1 cellular context compared by ENCODE assay signal in the genomic region with DNA sequence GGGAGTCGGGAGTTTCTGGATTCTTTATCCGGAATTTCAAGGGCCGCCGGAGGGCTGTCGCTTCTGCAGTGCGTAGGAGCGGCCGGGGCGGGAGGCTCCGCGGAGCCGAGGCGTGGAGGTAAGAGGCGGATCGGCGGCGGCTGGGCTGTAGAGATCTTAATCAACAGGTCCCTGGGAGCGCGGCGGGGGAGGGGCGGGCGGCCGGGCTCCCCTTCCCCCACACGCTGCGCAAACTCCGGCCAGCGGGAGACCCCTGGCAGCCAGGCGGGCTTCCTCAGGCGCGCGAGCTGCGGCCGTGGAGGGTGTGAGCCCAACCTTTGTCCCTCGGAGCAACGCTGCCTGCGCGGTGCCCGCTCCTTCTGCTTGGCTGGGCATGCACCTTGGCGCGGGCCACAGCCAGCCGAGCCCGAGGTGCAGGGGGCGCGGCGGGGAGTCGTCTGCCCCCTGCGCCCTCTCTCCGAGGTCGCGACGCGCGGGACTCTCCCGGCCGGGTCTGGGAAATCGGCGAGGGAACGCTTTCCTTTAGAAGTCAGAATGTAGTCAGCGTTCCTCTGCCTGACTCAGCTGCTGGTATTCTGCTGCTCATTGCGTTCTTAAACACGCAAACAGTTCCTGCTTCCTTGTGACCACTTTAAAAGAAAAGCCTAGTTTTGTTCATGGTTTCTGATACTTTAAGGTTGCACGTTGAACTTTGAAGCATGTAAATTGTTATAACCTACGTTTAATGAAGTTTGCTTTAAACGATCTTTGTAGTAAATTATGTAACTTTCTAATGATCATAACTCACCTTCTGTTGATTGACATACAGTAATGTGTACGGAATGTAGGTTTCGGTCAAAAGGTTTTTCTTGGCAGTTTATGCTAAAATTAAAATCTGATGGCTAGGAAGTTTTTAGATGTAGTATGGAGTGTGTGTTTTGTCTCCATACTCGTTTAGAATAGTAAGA.
TF ChIP-seq lines count a peak whose summit lies in the region.

A gene (plus strand): TSS at position 20 of the 947 bp plus-strand sequence. CDS start 37,736 bp downstream, outside the sequence.

TF ChIP-seq in HepG2, 621 proteins besides CTCF, POLR2A, EP300 and RAD21 (continued from another document and continues in another):
- TF ChIP-seq, protein P1, sequence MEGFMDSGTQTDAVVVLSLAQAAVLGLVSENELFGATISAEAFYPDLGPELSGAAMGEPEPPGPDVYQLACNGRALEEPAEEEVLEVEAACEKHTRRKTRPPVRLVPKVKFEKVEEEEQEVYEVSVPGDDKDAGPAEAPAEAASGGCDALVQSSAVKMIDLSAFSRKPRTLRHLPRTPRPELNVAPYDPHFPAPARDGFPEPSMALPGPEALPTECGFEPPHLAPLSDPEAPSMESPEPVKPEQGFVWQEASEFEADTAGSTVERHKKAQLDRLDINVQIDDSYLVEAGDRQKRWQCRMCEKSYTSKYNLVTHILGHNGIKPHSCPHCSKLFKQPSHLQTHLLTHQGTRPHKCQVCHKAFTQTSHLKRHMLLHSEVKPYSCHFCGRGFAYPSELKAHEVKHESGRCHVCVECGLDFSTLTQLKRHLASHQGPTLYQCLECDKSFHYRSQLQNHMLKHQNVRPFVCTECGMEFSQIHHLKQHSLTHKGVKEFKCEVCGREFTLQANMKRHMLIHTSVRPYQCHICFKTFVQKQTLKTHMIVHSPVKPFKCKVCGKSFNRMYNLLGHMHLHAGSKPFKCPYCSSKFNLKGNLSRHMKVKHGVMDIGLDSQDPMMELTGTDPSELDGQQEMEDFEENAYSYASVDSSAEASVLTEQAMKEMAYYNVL (CRISPR knock-in tag; IDR thresholded peaks at IDR 0.05; ENCODE audit: borderline replicate concordance) = peak; percentile 72
- TF ChIP-seq ZNF317 (CRISPR knock-in tag; IDR thresholded peaks at IDR 0.05) = peak; percentile 57; the same call in 1 of the 2 replicates
- TF ChIP-seq TAF1 (CRISPR knock-in tag; IDR thresholded peaks at IDR 0.05) = peak; percentile 80; the same call in 1 of the 2 replicates
- TF ChIP-seq MIER3 (CRISPR knock-in tag; IDR thresholded peaks at IDR 0.05; ENCODE audit: borderline replicate concordance) = no peak
- no peak for TF ChIP-seq IRX3 (CRISPR knock-in tag; IDR thresholded peaks at IDR 0.05; ENCODE audit: borderline replicate concordance, low read depth)
- TF ChIP-seq, protein P2, sequence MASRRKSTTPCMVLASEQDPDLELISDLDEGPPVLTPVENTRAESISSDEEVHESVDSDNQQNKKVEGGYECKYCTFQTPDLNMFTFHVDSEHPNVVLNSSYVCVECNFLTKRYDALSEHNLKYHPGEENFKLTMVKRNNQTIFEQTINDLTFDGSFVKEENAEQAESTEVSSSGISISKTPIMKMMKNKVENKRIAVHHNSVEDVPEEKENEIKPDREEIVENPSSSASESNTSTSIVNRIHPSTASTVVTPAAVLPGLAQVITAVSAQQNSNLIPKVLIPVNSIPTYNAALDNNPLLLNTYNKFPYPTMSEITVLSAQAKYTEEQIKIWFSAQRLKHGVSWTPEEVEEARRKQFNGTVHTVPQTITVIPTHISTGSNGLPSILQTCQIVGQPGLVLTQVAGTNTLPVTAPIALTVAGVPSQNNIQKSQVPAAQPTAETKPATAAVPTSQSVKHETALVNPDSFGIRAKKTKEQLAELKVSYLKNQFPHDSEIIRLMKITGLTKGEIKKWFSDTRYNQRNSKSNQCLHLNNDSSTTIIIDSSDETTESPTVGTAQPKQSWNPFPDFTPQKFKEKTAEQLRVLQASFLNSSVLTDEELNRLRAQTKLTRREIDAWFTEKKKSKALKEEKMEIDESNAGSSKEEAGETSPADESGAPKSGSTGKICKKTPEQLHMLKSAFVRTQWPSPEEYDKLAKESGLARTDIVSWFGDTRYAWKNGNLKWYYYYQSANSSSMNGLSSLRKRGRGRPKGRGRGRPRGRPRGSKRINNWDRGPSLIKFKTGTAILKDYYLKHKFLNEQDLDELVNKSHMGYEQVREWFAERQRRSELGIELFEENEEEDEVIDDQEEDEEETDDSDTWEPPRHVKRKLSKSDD (CRISPR knock-in tag; IDR thresholded peaks at IDR 0.05; ENCODE audit: low read depth) = no peak
- TF ChIP-seq ZSCAN31 (CRISPR knock-in tag; IDR thresholded peaks at IDR 0.05; ENCODE audit: low read depth) = no peak
- no peak for TF ChIP-seq SP1 (IDR thresholded peaks at IDR 0.05)
- TF ChIP-seq SP1 (CRISPR knock-in tag; IDR thresholded peaks at IDR 0.05) = 0 out of 2 replicates have a peak, but pooled peaks have one; percentile 15
- TF ChIP-seq, protein P3, sequence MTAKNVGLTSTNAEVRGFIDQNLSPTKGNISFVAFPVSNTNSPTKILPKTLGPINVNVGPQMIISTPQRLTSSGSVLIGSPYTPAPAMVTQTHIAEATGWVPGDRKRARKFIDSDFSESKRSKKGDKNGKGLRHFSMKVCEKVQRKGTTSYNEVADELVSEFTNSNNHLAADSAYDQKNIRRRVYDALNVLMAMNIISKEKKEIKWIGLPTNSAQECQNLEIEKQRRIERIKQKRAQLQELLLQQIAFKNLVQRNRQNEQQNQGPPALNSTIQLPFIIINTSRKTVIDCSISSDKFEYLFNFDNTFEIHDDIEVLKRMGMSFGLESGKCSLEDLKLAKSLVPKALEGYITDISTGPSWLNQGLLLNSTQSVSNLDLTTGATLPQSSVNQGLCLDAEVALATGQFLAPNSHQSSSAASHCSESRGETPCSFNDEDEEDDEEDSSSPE (CRISPR knock-in tag; IDR thresholded peaks at IDR 0.05) = peak; percentile 56; the same call in 1 of the 2 replicates
- TF ChIP-seq FOXP1 (IDR thresholded peaks at IDR 0.05) = no peak
- TF ChIP-seq FOXP1 (CRISPR knock-in tag; IDR thresholded peaks at IDR 0.05) = no peak
- no peak for TF ChIP-seq RFX3 (CRISPR knock-in tag; IDR thresholded peaks at IDR 0.05)
- TF ChIP-seq PCBP1 (IDR thresholded peaks at IDR 0.05; ENCODE audit: borderline replicate concordance, low read depth, low read length) = no peak
- TF ChIP-seq ELF3 (CRISPR knock-in tag; IDR thresholded peaks at IDR 0.05) = 0 out of 2 replicates have a peak, but pooled peaks have one; percentile 18
- TF ChIP-seq ZNF570 (CRISPR knock-in tag; IDR thresholded peaks at IDR 0.05; ENCODE audit: borderline replicate concordance) = 0 out of 2 replicates have a peak, but pooled peaks have one; percentile 69
- TF ChIP-seq, protein P4, sequence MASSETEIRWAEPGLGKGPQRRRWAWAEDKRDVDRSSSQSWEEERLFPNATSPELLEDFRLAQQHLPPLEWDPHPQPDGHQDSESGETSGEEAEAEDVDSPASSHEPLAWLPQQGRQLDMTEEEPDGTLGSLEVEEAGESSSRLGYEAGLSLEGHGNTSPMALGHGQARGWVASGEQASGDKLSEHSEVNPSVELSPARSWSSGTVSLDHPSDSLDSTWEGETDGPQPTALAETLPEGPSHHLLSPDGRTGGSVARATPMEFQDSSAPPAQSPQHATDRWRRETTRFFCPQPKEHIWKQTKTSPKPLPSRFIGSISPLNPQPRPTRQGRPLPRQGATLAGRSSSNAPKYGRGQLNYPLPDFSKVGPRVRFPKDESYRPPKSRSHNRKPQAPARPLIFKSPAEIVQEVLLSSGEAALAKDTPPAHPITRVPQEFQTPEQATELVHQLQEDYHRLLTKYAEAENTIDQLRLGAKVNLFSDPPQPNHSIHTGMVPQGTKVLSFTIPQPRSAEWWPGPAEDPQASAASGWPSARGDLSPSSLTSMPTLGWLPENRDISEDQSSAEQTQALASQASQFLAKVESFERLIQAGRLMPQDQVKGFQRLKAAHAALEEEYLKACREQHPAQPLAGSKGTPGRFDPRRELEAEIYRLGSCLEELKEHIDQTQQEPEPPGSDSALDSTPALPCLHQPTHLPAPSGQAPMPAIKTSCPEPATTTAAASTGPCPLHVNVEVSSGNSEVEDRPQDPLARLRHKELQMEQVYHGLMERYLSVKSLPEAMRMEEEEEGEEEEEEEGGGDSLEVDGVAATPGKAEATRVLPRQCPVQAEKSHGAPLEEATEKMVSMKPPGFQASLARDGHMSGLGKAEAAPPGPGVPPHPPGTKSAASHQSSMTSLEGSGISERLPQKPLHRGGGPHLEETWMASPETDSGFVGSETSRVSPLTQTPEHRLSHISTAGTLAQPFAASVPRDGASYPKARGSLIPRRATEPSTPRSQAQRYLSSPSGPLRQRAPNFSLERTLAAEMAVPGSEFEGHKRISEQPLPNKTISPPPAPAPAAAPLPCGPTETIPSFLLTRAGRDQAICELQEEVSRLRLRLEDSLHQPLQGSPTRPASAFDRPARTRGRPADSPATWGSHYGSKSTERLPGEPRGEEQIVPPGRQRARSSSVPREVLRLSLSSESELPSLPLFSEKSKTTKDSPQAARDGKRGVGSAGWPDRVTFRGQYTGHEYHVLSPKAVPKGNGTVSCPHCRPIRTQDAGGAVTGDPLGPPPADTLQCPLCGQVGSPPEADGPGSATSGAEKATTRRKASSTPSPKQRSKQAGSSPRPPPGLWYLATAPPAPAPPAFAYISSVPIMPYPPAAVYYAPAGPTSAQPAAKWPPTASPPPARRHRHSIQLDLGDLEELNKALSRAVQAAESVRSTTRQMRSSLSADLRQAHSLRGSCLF (CRISPR knock-in tag; IDR thresholded peaks at IDR 0.05; ENCODE audit: borderline replicate concordance) = peak; percentile 68; the same call in 1 of the 2 replicates
- no peak for TF ChIP-seq TEAD3 (CRISPR knock-in tag; optimal IDR thresholded peaks at IDR 0.05; ENCODE audit: borderline replicate concordance)
- TF ChIP-seq SRSF9 (IDR thresholded peaks at IDR 0.05; ENCODE audit: borderline replicate concordance, insufficient read depth, low read depth, low read length, poor library complexity, severe bottlenecking) = no peak
- TF ChIP-seq HMGA1 (CRISPR knock-in tag; conservative IDR thresholded peaks at IDR 0.05) = no peak
- TF ChIP-seq, protein P5, sequence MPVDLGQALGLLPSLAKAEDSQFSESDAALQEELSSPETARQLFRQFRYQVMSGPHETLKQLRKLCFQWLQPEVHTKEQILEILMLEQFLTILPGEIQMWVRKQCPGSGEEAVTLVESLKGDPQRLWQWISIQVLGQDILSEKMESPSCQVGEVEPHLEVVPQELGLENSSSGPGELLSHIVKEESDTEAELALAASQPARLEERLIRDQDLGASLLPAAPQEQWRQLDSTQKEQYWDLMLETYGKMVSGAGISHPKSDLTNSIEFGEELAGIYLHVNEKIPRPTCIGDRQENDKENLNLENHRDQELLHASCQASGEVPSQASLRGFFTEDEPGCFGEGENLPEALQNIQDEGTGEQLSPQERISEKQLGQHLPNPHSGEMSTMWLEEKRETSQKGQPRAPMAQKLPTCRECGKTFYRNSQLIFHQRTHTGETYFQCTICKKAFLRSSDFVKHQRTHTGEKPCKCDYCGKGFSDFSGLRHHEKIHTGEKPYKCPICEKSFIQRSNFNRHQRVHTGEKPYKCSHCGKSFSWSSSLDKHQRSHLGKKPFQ (CRISPR knock-in tag; IDR thresholded peaks at IDR 0.05; ENCODE audit: insufficient replicate concordance) = no peak
- TF ChIP-seq GABPB1 (CRISPR knock-in tag; IDR thresholded peaks at IDR 0.05) = peak; percentile 72; the same call in 1 of the 2 replicates
- TF ChIP-seq MAFF (IDR thresholded peaks at IDR 0.05; ENCODE audit: low read depth, low read length) = peak; percentile 27; the same call in 1 of the 2 replicates
- no peak for TF ChIP-seq ZNF180 (CRISPR knock-in tag; IDR thresholded peaks at IDR 0.05; ENCODE audit: borderline replicate concordance, low read depth)
- TF ChIP-seq ZNF34 (CRISPR knock-in tag; IDR thresholded peaks at IDR 0.05; ENCODE audit: borderline replicate concordance) = 0 out of 2 replicates have a peak, but pooled peaks have one; percentile 71
- no peak for TF ChIP-seq ARHGAP35 (CRISPR knock-in tag; IDR thresholded peaks at IDR 0.05; ENCODE audit: borderline replicate concordance)
- peak; percentile 66; the same call in 1 of the 2 replicates for TF ChIP-seq TARDBP (CRISPR knock-in tag; IDR thresholded peaks at IDR 0.05)
- TF ChIP-seq, protein P6, sequence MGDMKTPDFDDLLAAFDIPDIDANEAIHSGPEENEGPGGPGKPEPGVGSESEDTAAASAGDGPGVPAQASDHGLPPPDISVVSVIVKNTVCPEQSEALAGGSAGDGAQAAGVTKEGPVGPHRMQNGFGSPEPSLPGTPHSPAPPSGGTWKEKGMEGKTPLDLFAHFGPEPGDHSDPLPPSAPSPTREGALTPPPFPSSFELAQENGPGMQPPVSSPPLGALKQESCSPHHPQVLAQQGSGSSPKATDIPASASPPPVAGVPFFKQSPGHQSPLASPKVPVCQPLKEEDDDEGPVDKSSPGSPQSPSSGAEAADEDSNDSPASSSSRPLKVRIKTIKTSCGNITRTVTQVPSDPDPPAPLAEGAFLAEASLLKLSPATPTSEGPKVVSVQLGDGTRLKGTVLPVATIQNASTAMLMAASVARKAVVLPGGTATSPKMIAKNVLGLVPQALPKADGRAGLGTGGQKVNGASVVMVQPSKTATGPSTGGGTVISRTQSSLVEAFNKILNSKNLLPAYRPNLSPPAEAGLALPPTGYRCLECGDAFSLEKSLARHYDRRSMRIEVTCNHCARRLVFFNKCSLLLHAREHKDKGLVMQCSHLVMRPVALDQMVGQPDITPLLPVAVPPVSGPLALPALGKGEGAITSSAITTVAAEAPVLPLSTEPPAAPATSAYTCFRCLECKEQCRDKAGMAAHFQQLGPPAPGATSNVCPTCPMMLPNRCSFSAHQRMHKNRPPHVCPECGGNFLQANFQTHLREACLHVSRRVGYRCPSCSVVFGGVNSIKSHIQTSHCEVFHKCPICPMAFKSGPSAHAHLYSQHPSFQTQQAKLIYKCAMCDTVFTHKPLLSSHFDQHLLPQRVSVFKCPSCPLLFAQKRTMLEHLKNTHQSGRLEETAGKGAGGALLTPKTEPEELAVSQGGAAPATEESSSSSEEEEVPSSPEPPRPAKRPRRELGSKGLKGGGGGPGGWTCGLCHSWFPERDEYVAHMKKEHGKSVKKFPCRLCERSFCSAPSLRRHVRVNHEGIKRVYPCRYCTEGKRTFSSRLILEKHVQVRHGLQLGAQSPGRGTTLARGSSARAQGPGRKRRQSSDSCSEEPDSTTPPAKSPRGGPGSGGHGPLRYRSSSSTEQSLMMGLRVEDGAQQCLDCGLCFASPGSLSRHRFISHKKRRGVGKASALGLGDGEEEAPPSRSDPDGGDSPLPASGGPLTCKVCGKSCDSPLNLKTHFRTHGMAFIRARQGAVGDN (CRISPR knock-in tag; IDR thresholded peaks at IDR 0.05) = peak; percentile 84
- TF ChIP-seq ZNF816 (CRISPR knock-in tag; IDR thresholded peaks at IDR 0.05; ENCODE audit: borderline replicate concordance) = no peak
- TF ChIP-seq ZNF329 (CRISPR knock-in tag; IDR thresholded peaks at IDR 0.05; ENCODE audit: low read depth) = no peak
- TF ChIP-seq ZNF552 (CRISPR knock-in tag; IDR thresholded peaks at IDR 0.05; ENCODE audit: borderline replicate concordance) = peak; percentile 72; the same call in 1 of the 2 replicates
- no peak for TF ChIP-seq ETV5 (CRISPR knock-in tag; IDR thresholded peaks at IDR 0.05; ENCODE audit: borderline replicate concordance)
- TF ChIP-seq ZSCAN9 (CRISPR knock-in tag; IDR thresholded peaks at IDR 0.05; ENCODE audit: borderline replicate concordance) = no peak
- TF ChIP-seq SP140L (CRISPR knock-in tag; IDR thresholded peaks at IDR 0.05; ENCODE audit: borderline replicate concordance) = no peak
- TF ChIP-seq ZNF614 (CRISPR knock-in tag; IDR thresholded peaks at IDR 0.05; ENCODE audit: borderline replicate concordance) = 0 out of 2 replicates have a peak, but pooled peaks have one; percentile 20
- no peak for TF ChIP-seq BRCA1 (CRISPR knock-in tag; IDR thresholded peaks at IDR 0.05)
